ENCODE assay signal across 8 cellular contexts in the genomic region with DNA sequence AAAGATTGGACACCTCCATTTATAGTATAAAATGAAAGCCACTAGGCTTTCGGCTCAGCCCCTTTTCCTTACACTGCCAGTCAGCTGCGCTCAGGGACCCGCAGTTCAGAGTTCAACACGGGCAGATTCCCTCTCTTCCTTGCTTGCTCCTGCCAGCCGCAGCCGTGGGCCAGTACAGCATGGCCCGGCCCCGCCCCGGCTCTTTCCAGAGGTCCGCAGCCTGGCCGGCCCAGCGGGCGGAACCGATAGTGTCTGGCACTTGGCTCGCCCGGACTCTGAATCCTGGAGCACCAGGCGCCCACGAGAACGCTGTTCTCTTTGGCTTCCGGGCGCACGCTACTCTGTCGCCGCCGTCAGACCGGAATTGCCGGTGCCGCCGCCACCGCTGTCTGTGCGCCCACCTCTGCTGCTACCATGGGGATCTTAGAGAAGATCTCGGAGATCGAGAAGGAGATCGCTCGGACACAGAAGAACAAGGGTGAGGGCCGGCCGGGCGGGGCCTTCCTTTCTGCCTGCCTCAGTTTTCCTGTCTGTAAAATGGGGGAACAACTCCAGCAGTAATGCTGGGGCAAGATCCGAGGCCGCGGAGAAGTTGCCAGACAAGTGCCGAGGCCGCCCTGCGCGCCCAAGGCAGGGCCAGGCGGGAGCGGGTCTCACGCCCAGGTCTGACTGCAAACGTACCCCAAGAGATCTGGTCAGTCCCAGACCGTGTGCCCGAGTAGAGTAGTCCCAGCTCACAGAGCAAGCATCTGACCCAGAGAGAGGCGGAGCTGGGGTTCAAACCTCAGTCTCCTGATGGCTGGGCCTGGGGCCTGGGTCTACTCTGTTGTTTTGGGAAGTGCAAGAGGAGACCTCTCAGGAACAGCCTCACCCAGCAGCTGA. TPM values are rescaled to one million over a fixed set of nuclear protein-coding genes. Genes with fewer than 3 reads are reported as not detected.
DNase-seq lines count a peak whose midpoint lies in the region; ATAC-seq and TF ChIP-seq lines count a peak whose summit lies in the region.

A gene with protein sequence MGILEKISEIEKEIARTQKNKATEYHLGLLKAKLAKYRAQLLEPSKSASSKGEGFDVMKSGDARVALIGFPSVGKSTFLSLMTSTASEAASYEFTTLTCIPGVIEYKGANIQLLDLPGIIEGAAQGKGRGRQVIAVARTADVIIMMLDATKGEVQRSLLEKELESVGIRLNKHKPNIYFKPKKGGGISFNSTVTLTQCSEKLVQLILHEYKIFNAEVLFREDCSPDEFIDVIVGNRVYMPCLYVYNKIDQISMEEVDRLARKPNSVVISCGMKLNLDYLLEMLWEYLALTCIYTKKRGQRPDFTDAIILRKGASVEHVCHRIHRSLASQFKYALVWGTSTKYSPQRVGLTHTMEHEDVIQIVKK (plus strand): TSS at position 339 of the 882 bp plus-strand sequence. CDS start 76 bp downstream, at position 415.

- H3K4me1 ChIP-seq in ACC112 (ENCODE audit: control insufficient read depth, insufficient read depth, low read length, unreplicated experiment) = peaks cover 6% of the 10 kb centered on the region

- H3K79me2 ChIP-seq in ACC112 (ENCODE audit: control insufficient read depth, insufficient read depth, low read length, unreplicated experiment) = peaks cover 19% of the 10 kb centered on the region

- H3K9me3 Mint-ChIP-seq in activated B cell treated with CpG ODN at 0.5 μM for 24 hours (no peaks in the 10 kb centered on the region), immature natural killer cell (no peaks in the 10 kb centered on the region)

- CTCF ChIA-PET in activated B cell treated with CpG ODN at 0.5 μM for 24 hours (lab: Charles Lee) = no interaction called here

- H3K36me3 ChIP-seq in ACC112 (ENCODE audit: insufficient read depth, low read length) = peaks cover under 1% of the 10 kb centered on the region; the same call in 1 of the 2 replicates

- POLR2A ChIA-PET in activated B cell treated with CpG ODN at 0.5 μM for 24 hours (lab: Charles Lee) = interaction anchor here (0.6 to 1.0 kb wide), 4 partner anchors 14 to 95 kb away, joined by 3 to 9 read pairs (median 4); a partner anchor contains a TSS

- H3K27me3 Mint-ChIP-seq in activated B cell treated with CpG ODN at 0.5 μM for 24 hours (no peaks in the 10 kb centered on the region), immature natural killer cell (ENCODE audit: low read depth in 3 of 3) (peaks cover 0 to 8% (median 0%) of the 10 kb centered on the region in 3 donors)

- H2AFZ ChIP-seq in ACC112 (ENCODE audit: low read length, unreplicated experiment) = peak within 1 kb of the TSS; percentile 89

- peak; percentile 82 for DNase-seq in NCI-H2227 treated with DMSO at 0.1 percent for 48 hours (lab: John Stamatoyannopoulos, UW)
- peak; percentile 93 for DNase-seq in activated B cell treated with CpG ODN at 0.5 μM for 24 hours
- peak; percentile 94 to 95 for DNase-seq in cardiac fibroblast (ENCODE audit: low read depth in 2 of 2)
- DNase-seq in immature natural killer cell = peak; percentile 85 to 87 (median 86)
- DNase-seq in smooth muscle cell of the brain vasculature (ENCODE audit: low read depth, low spot score) = peak; percentile 79

- H3K4me3 Mint-ChIP-seq in activated B cell treated with CpG ODN at 0.5 μM for 24 hours = peak within 1 kb of the TSS; percentile 99
- peak within 1 kb of the TSS; percentile 96 to 99 (median 97) for H3K4me3 Mint-ChIP-seq in immature natural killer cell

- H3K4me3 ChIP-seq in ACC112 (ENCODE audit: low read depth, low read length) (peak within 1 kb of the TSS; percentile 92), cardiac fibroblast (replicated peaks in 1 of 2; ENCODE audit: low read depth in 2 of 2, low read length in 2 of 2) (peak within 1 kb of the TSS; percentile 94 to 98)

- ATAC-seq in GM18868 (IDR thresholded peaks at IDR 0.05; ENCODE audit: unreplicated experiment) (peak; percentile 84), HG03108 (IDR thresholded peaks at IDR 0.05; ENCODE audit: unreplicated experiment) (peak; percentile 88), activated B cell treated with CpG ODN at 0.5 μM for 24 hours (ENCODE audit: low read depth) (peak; percentile 95)

- H3K36me3 Mint-ChIP-seq in activated B cell treated with CpG ODN at 0.5 μM for 24 hours (ENCODE audit: low read depth) (peaks cover 29% of the 10 kb centered on the region), immature natural killer cell (peaks cover 0 to under 1% (median 0%) of the 10 kb centered on the region in 3 donors)

- H3K4me1 Mint-ChIP-seq in activated B cell treated with CpG ODN at 0.5 μM for 24 hours (peaks cover 26% of the 10 kb centered on the region), immature natural killer cell (peaks cover 31 to 35% of the 10 kb centered on the region in 2 donors)

- TF ChIP-seq CTCF in activated B cell treated with CpG ODN at 0.5 μM for 24 hours (IDR thresholded peaks at IDR 0.05) (no peak), cardiac fibroblast (IDR thresholded peaks at IDR 0.05; ENCODE audit: low read depth, low read length) (no peak)

- H3K27me3 ChIP-seq in ACC112 (ENCODE audit: insufficient read depth, low read length) = no peaks in the 10 kb centered on the region

- H3K27ac ChIP-seq in ACC112 (ENCODE audit: low read depth, low read length) = peak within 1 kb of the TSS; percentile 42

- H3K27ac Mint-ChIP-seq in activated B cell treated with CpG ODN at 0.5 μM for 24 hours (peak within 1 kb of the TSS; percentile 95), immature natural killer cell (peak within 1 kb of the TSS; percentile 94 to 99 (median 98))

- intact Hi-C loops in activated B cell treated with CpG ODN at 0.5 μM for 24 hours (cut with micrococcal nuclease) = loop anchor here (1.0 to 5.0 kb wide), 7 partner anchors 14 to 497 kb away; a partner anchor contains a TSS

RNA-seq across cellular contexts. Expression of the gene that starts here (rescaled TPM):
- 55.7 and 67.1 TPM in 2 replicates for total RNA-seq in activated B cell treated with CpG ODN at 0.5 μM for 24 hours
- 10 to 100 TPM; 54.2 to 66.9 (median 59.3) TPM for polyA plus RNA-seq in immature natural killer cell

Comparison
In these comparisons a context has a peak if more than half of its experiments do, and no peak if none do; other contexts are left out.
1. Peak in every context shown above with its lines: DNase-seq, ATAC-seq, H3K4me3 ChIP-seq and H3K27ac ChIP-seq.